ENCODE assay signal across 12 cellular contexts in genomic region chr2:7736646-7737305, GRCh38.
DNase-seq lines count a peak whose midpoint lies in the region; ATAC-seq and TF ChIP-seq lines count a peak whose summit lies in the region.
"Had no signal": no experiment of that assay in that cellular context is flagged by ENCODE, and none has a peak within 500 bp of the region (broad histone marks: within the 10 kb centered on the region; RNA-seq: fewer than 3 reads in every experiment).

No MANE protein-coding gene starts in this region.

- H3K4me3 Mint-ChIP-seq in activated CD8-positive, alpha-beta memory T cell treated with anti-CD3 and anti-CD28 coated beads, Interleukin-2, amount 10 ng/mL, durations not matched to agents 7 days and 5 days = no peak overlapping the region

- H3K36me3 ChIP-seq in Karpas-422 (ENCODE audit: insufficient read depth, low read length) = no peaks in the 10 kb centered on the region
- no peaks in the 10 kb centered on the region for H3K36me3 ChIP-seq in brain microvascular endothelial cell (replicated peaks)
- H3K36me3 ChIP-seq in osteoblast (ENCODE audit: insufficient read depth, low read length) = no peaks in the 10 kb centered on the region

- no peaks in the 10 kb centered on the region for H3K27me3 Mint-ChIP-seq in activated CD8-positive, alpha-beta memory T cell treated with anti-CD3 and anti-CD28 coated beads, Interleukin-2, amount 10 ng/mL, durations not matched to agents 7 days and 5 days

- in situ Hi-C loops in brain microvascular endothelial cell (cut with HindIII; ENCODE audit: low pct_ligation_motif_present, low sequenced_read_pairs) = no loop called here

- DNase-seq in activated CD8-positive, alpha-beta memory T cell treated with anti-CD3 and anti-CD28 coated beads, Interleukin-2, amount 10 ng/mL, durations not matched to agents 7 days and 5 days = no peak
- no peak for DNase-seq in activated CD8-positive, alpha-beta memory T cell treated with anti-CD3 and anti-CD28 coated beads for 24 hours
- DNase-seq in Karpas-422 = no peak
- DNase-seq in brain microvascular endothelial cell = peak; percentile 18
- DNase-seq in osteoblast (ENCODE audit: insufficient read length, low spot score, missing footprints) = no peak
- DNase-seq in effector CD4-positive, alpha-beta T cell = no peak
- DNase-seq: body of pancreas, NCI-H187, Right ventricle myocardium superior, small intestine had no signal

- H3K27me3 ChIP-seq in Karpas-422 (ENCODE audit: low read length) = no peaks in the 10 kb centered on the region
- no peaks in the 10 kb centered on the region for H3K27me3 ChIP-seq in brain microvascular endothelial cell (replicated peaks)
- H3K27me3 ChIP-seq in osteoblast (ENCODE audit: insufficient read depth, low read length) = no peaks in the 10 kb centered on the region
- H3K27me3 ChIP-seq: body of pancreas had no signal

- H3K79me2 ChIP-seq in Karpas-422 (ENCODE audit: low read length) = no peaks in the 10 kb centered on the region
- no peaks in the 10 kb centered on the region for H3K79me2 ChIP-seq in osteoblast (ENCODE audit: insufficient read depth, low read length)

- H3K9me3 ChIP-seq in Karpas-422 (ENCODE audit: low read length) (no peaks in the 10 kb centered on the region), osteoblast (ENCODE audit: low read depth, low read length) (no peaks in the 10 kb centered on the region)
- H3K9me3 ChIP-seq: body of pancreas had no signal

- 0 out of 2 replicates have a peak overlapping the region, but pooled peaks have one; percentile 10 for H2AFZ ChIP-seq in Karpas-422 (ENCODE audit: low read length)
- peak overlapping the region; percentile 57 for H2AFZ ChIP-seq in osteoblast (ENCODE audit: low read length)

- H3K4me2 ChIP-seq in Karpas-422 (ENCODE audit: low read depth, low read length, poor library complexity, severe bottlenecking) (no peak overlapping the region), osteoblast (ENCODE audit: insufficient read depth, low read length) (no peak overlapping the region)

- H3K27ac ChIP-seq in Karpas-422 (ENCODE audit: low read length) (no peak overlapping the region), brain microvascular endothelial cell (no peak overlapping the region), osteoblast (ENCODE audit: low read depth, low read length) (no peak overlapping the region)
- H3K27ac ChIP-seq: body of pancreas had no signal

- H3K9me2 ChIP-seq in Karpas-422 (replicated peaks; ENCODE audit: insufficient read depth, low read length) = no peaks in the 10 kb centered on the region

- H4K20me1 ChIP-seq in Karpas-422 (ENCODE audit: insufficient read depth, low read depth, low read length) (no peaks in the 10 kb centered on the region), osteoblast (ENCODE audit: insufficient read depth, low read length) (no peaks in the 10 kb centered on the region)

- peaks cover 59% of the 10 kb centered on the region for H3K4me1 Mint-ChIP-seq in activated CD8-positive, alpha-beta memory T cell treated with anti-CD3 and anti-CD28 coated beads, Interleukin-2, amount 10 ng/mL, durations not matched to agents 7 days and 5 days

- ATAC-seq in activated CD8-positive, alpha-beta memory T cell treated with anti-CD3 and anti-CD28 coated beads, Interleukin-2, amount 10 ng/mL, durations not matched to agents 7 days and 5 days = no peak
- ATAC-seq in GM18861 (IDR thresholded peaks at IDR 0.05; ENCODE audit: unreplicated experiment) = no peak
- no peak for ATAC-seq in HG03565 (IDR thresholded peaks at IDR 0.05; ENCODE audit: unreplicated experiment)
- ATAC-seq: body of pancreas had no signal

- no peak for TF ChIP-seq CTCF in brain microvascular endothelial cell (IDR thresholded peaks at IDR 0.05; ENCODE audit: low read depth, low read length, missing control alignments)
- TF ChIP-seq CTCF in osteoblast (IDR thresholded peaks at IDR 0.05; ENCODE audit: extremely low read depth, low read depth, low read length) = no peak

- peak overlapping the region; percentile 2 for H3K27ac Mint-ChIP-seq in activated CD8-positive, alpha-beta memory T cell treated with anti-CD3 and anti-CD28 coated beads, Interleukin-2, amount 10 ng/mL, durations not matched to agents 7 days and 5 days

- H3K9me3 Mint-ChIP-seq in activated CD8-positive, alpha-beta memory T cell treated with anti-CD3 and anti-CD28 coated beads, Interleukin-2, amount 10 ng/mL, durations not matched to agents 7 days and 5 days (ENCODE audit: low read depth) = peaks cover 19% of the 10 kb centered on the region

- H3K4me1 ChIP-seq in Karpas-422 (ENCODE audit: low read length) = peaks cover 18% of the 10 kb centered on the region
- H3K4me1 ChIP-seq in osteoblast (ENCODE audit: insufficient read depth, low read length) = peaks cover 19% of the 10 kb centered on the region
- H3K4me1 ChIP-seq: body of pancreas had no signal

- peaks cover 88% of the 10 kb centered on the region for H3K36me3 Mint-ChIP-seq in activated CD8-positive, alpha-beta memory T cell treated with anti-CD3 and anti-CD28 coated beads, Interleukin-2, amount 10 ng/mL, durations not matched to agents 7 days and 5 days

- H3K9ac ChIP-seq in Karpas-422 (ENCODE audit: low read length) = no peak overlapping the region

- CTCF ChIA-PET in activated CD8-positive, alpha-beta memory T cell treated with anti-CD3 and anti-CD28 coated beads, Interleukin-2, amount 10 ng/mL, durations not matched to agents 7 days and 5 days (lab: Charles Lee) = no interaction called here

- H3K4me3 ChIP-seq in Karpas-422 (ENCODE audit: low read length) (no peak overlapping the region), brain microvascular endothelial cell (ENCODE audit: low read depth, low read length) (no peak overlapping the region), osteoblast (ENCODE audit: insufficient read depth, low read length) (no peak overlapping the region)
- H3K4me3 ChIP-seq: body of pancreas had no signal
